Comparison of ENCODE assay signal across 1 cellular context in the genomic region with DNA sequence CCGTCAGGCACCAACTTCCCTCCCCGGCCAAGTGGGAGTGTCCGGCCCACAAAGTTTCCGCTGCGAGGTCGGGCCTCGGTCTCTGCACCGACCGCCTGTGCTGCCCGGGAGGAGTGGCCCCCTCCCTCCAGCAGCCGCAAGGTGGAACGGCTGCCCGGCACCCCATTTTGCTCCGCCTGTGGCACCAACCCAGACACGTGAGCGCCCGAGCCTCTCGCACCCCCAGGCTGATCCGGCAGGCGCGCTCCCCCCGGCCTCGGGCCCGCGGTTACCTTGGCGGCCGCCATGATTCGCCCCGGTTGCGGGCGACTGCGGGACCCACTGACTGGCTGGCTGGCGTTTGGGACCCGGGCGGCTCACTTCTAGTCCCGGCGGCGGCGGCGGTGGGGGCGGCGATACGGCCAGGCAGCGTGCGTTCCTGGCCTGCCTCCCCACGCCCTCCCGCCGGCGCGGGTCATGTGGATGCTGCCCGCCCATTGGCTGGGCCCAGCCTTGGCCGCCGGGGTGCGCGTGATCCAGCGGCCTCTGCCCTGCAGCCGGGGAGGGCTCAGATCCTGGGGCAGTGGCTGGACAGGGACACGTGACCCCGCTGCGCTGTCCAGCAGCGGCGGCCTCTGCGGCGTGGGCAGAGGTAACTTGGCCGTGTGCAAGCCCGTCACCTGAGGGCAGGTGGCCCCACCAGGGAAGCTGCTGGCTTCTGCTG.
A peak's percentile ranks its signal among the peaks of the same experiment; 100 is the strongest.
TF ChIP-seq lines count a peak whose summit lies in the region.

A gene with protein sequence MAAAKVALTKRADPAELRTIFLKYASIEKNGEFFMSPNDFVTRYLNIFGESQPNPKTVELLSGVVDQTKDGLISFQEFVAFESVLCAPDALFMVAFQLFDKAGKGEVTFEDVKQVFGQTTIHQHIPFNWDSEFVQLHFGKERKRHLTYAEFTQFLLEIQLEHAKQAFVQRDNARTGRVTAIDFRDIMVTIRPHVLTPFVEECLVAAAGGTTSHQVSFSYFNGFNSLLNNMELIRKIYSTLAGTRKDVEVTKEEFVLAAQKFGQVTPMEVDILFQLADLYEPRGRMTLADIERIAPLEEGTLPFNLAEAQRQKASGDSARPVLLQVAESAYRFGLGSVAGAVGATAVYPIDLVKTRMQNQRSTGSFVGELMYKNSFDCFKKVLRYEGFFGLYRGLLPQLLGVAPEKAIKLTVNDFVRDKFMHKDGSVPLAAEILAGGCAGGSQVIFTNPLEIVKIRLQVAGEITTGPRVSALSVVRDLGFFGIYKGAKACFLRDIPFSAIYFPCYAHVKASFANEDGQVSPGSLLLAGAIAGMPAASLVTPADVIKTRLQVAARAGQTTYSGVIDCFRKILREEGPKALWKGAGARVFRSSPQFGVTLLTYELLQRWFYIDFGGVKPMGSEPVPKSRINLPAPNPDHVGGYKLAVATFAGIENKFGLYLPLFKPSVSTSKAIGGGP (minus strand): TSS at position 429 of the 703 bp plus-strand sequence. CDS start 142 bp downstream, at position 287.

TF ChIP-seq in K562, 482 proteins besides CTCF, POLR2A, EP300 and RAD21 (continued from another document and continues in another):
- TF ChIP-seq, protein P1, sequence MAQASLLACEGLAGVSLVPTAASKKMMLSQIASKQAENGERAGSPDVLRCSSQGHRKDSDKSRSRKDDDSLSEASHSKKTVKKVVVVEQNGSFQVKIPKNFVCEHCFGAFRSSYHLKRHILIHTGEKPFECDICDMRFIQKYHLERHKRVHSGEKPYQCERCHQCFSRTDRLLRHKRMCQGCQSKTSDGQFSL (CRISPR knock-in tag; IDR thresholded peaks at IDR 0.05): peak; percentile 77; the same call in 1 of the 2 replicates
- TF ChIP-seq, protein P1 (tag; IDR thresholded peaks at IDR 0.05): peak in 1 of 2 experiments; percentile 46; a peak in 1 of 4 replicates
- TF ChIP-seq ARID3A (IDR thresholded peaks at IDR 0.05; ENCODE audit: borderline replicate concordance, low read depth, low read length) (no peak), CHD7 (IDR thresholded peaks at IDR 0.05; ENCODE audit: low read depth, low read length) (no peak), FOXA3 (CRISPR knock-in tag; conservative IDR thresholded peaks at IDR 0.05 in 1 of 2, IDR thresholded peaks at IDR 0.05 in 1 of 2) (peak in 1 of 2 experiments; percentile 82; a peak in 1 of 4 replicates), TAF9B (IDR thresholded peaks at IDR 0.05; ENCODE audit: partially characterized antibody) (peak; percentile 15), NUFIP1 (IDR thresholded peaks at IDR 0.05; ENCODE audit: partially characterized antibody) (no peak), HMG20A (CRISPR knock-in tag; conservative IDR thresholded peaks at IDR 0.05) (no peak), NBN (IDR thresholded peaks at IDR 0.05; ENCODE audit: low read depth) (0 out of 2 replicates have a peak, but pooled peaks have one; percentile 43), ZNF282 (CRISPR knock-in tag; IDR thresholded peaks at IDR 0.05) (no peak), ATF1 (CRISPR knock-in tag; IDR thresholded peaks at IDR 0.05) (0 out of 2 replicates have a peak, but pooled peaks have one; percentile 19), ATF1 (tag; IDR thresholded peaks at IDR 0.05) (peak; percentile 90), KLF16 (IDR thresholded peaks at IDR 0.05) (no peak), IFI16 (CRISPR knock-in tag; IDR thresholded peaks at IDR 0.05) (no peak), SRSF3 (IDR thresholded peaks at IDR 0.05; ENCODE audit: insufficient read depth, low read length) (no peak), BRD4 (IDR thresholded peaks at IDR 0.05) (peak; percentile 80; the same call in 1 of the 2 replicates), KAT7 (CRISPR knock-in tag; IDR thresholded peaks at IDR 0.05; ENCODE audit: borderline replicate concordance) (peak; percentile 97; the same call in 1 of the 2 replicates), NFXL1 (CRISPR knock-in tag; IDR thresholded peaks at IDR 0.05) (no peak), NFRKB (IDR thresholded peaks at IDR 0.05; ENCODE audit: low read depth) (peak; percentile 75; the same call in 1 of the 2 replicates), ZNF444 (CRISPR knock-in tag; IDR thresholded peaks at IDR 0.05) (no peak), BHLHE40 (IDR thresholded peaks at IDR 0.05; ENCODE audit: low read length) (peak; percentile 97), ZSCAN29 (IDR thresholded peaks at IDR 0.05) (no peak)
- TF ChIP-seq, protein P2, sequence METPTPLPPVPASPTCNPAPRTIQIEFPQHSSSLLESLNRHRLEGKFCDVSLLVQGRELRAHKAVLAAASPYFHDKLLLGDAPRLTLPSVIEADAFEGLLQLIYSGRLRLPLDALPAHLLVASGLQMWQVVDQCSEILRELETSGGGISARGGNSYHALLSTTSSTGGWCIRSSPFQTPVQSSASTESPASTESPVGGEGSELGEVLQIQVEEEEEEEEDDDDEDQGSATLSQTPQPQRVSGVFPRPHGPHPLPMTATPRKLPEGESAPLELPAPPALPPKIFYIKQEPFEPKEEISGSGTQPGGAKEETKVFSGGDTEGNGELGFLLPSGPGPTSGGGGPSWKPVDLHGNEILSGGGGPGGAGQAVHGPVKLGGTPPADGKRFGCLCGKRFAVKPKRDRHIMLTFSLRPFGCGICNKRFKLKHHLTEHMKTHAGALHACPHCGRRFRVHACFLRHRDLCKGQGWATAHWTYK (CRISPR knock-in tag; IDR thresholded peaks at IDR 0.05): peak; percentile 49; the same call in 1 of the 2 replicates
- TF ChIP-seq, protein P3, sequence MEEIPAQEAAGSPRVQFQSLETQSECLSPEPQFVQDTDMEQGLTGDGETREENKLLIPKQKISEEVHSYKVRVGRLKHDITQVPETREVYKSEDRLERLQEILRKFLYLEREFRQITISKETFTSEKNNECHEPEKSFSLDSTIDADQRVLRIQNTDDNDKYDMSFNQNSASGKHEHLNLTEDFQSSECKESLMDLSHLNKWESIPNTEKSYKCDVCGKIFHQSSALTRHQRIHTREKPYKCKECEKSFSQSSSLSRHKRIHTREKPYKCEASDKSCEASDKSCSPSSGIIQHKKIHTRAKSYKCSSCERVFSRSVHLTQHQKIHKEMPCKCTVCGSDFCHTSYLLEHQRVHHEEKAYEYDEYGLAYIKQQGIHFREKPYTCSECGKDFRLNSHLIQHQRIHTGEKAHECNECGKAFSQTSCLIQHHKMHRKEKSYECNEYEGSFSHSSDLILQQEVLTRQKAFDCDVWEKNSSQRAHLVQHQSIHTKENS (CRISPR knock-in tag; IDR thresholded peaks at IDR 0.05): no peak
- TF ChIP-seq, protein P4, sequence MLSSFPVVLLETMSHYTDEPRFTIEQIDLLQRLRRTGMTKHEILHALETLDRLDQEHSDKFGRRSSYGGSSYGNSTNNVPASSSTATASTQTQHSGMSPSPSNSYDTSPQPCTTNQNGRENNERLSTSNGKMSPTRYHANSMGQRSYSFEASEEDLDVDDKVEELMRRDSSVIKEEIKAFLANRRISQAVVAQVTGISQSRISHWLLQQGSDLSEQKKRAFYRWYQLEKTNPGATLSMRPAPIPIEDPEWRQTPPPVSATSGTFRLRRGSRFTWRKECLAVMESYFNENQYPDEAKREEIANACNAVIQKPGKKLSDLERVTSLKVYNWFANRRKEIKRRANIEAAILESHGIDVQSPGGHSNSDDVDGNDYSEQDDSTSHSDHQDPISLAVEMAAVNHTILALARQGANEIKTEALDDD (IDR thresholded peaks at IDR 0.05): no peak
- TF ChIP-seq, protein P5, sequence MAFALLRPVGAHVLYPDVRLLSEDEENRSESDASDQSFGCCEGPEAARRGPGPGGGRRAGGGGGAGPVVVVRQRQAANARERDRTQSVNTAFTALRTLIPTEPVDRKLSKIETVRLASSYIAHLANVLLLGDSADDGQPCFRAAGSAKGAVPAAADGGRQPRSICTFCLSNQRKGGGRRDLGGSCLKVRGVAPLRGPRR (CRISPR knock-in tag; IDR thresholded peaks at IDR 0.05): no peak
- TF ChIP-seq, protein P6, sequence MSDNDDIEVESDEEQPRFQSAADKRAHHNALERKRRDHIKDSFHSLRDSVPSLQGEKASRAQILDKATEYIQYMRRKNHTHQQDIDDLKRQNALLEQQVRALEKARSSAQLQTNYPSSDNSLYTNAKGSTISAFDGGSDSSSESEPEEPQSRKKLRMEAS (CRISPR knock-in tag; IDR thresholded peaks at IDR 0.05): peak; percentile 98
- TF ChIP-seq, protein P7, sequence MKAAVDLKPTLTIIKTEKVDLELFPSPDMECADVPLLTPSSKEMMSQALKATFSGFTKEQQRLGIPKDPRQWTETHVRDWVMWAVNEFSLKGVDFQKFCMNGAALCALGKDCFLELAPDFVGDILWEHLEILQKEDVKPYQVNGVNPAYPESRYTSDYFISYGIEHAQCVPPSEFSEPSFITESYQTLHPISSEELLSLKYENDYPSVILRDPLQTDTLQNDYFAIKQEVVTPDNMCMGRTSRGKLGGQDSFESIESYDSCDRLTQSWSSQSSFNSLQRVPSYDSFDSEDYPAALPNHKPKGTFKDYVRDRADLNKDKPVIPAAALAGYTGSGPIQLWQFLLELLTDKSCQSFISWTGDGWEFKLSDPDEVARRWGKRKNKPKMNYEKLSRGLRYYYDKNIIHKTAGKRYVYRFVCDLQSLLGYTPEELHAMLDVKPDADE (conservative IDR thresholded peaks at IDR 0.05; ENCODE audit: control insufficient read depth, low read depth, low read length): no peak; the same call in none of the 2 replicates
